1 cellular context compared by ENCODE assay signal in the genomic region with DNA sequence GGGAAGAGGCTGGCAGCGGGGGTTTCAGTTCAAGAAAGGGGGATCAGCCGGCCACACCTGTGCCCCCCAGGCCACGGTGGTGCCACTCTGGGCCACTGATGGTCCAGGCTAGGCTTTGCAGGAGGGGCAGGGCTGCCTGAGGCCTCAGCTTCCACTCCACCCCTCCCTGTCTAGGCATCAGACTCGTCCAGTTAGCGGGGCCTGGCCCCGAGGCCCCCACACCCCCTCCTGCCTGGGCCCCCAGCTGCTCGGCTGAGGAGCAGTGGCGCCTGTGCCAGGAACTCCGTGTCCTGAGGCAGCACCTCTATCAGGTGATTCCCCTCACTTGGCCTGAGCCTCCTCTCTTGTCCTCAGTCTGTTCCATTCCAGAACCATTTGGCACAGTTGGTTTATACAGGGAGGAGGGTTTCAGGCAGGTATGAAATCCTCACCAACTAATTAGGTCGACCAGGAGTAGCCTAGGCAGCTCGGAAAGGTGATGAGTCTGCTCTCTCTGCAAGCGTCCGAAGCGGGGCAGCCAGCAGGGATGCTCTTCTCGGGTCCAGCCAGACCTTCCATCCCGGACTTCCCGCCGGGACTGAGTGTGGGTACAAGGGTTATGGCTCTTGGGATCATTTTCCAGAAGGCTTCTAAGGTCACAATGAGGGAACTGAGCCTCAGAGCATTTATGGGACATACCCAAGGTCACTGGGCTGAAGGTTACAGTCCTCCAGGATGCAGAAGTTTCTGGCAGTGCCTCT.
TF ChIP-seq lines count a peak whose summit lies in the region.

No MANE protein-coding gene starts in this region.

TF ChIP-seq in HepG2, 621 proteins besides CTCF, POLR2A, EP300 and RAD21:
- TF ChIP-seq MAFF (IDR thresholded peaks at IDR 0.05; ENCODE audit: low read depth, low read length) (no peak), NFYB (CRISPR knock-in tag; IDR thresholded peaks at IDR 0.05) (no peak), ZNF30 (CRISPR knock-in tag; IDR thresholded peaks at IDR 0.05) (no peak), ZNF317 (CRISPR knock-in tag; IDR thresholded peaks at IDR 0.05) (no peak), NFRKB (IDR thresholded peaks at IDR 0.05) (no peak)
